In genomic region chr4:71828450-71828849, GRCh38 we compare ENCODE assay signal across 16 cellular contexts. TPM values are rescaled to one million over a fixed set of nuclear protein-coding genes. Genes with fewer than 3 reads are reported as not detected.
DNase-seq lines count a peak whose midpoint lies in the region; ATAC-seq and TF ChIP-seq lines count a peak whose summit lies in the region.
"Had no signal": no experiment of that assay in that cellular context is flagged by ENCODE, and none has a peak within 500 bp of the region (broad histone marks: within the 10 kb centered on the region; RNA-seq: fewer than 3 reads in every experiment).

No MANE protein-coding gene starts in this region.

- no peak overlapping the region for H2BK120ac ChIP-seq in H9 (ENCODE audit: low read depth, low read length, poor library complexity, severe bottlenecking)

- WGBS in H9 (ENCODE audit: extremely low coverage, insufficient read length, low lambda C conversion rate) = no CpG with 5 or more reads among the region's 1 CpG
- 55% methylated on average over 1 of the region's 1 CpG for WGBS in smooth muscle cell (ENCODE audit: low lambda C conversion rate)

- H2AK5ac ChIP-seq in H9 (ENCODE audit: insufficient read length, low read length) = no peak overlapping the region

- H4K91ac ChIP-seq in H9 (ENCODE audit: insufficient read length, low read depth, low read length) = no peak overlapping the region

- no peaks in the 10 kb centered on the region for H3F3A ChIP-seq in smooth muscle cell (ENCODE audit: low read depth)

- H3K4ac ChIP-seq in H9 (ENCODE audit: low read depth, low read length) = no peak overlapping the region

- no peaks in the 10 kb centered on the region for H3K79me1 ChIP-seq in H9 (ENCODE audit: insufficient read depth, low read depth, low read length, poor library complexity, severe bottlenecking)

- H3K9ac ChIP-seq in H9 (ENCODE audit: extremely low read depth, insufficient read length, low read length) = no peak overlapping the region
- no peak overlapping the region for H3K9ac ChIP-seq in smooth muscle cell (ENCODE audit: low read depth)

- H3K4me1 ChIP-seq in H9 (ENCODE audit: insufficient read depth, low read length) (peaks cover 3% of the 10 kb centered on the region; the same call in 1 of the 2 replicates), smooth muscle cell (ENCODE audit: low read depth) (peaks cover 5% of the 10 kb centered on the region)
- H3K4me1 ChIP-seq: A549 had no signal

- no peak overlapping the region for H4K8ac ChIP-seq in H9 (replicated peaks; ENCODE audit: insufficient read length, low read depth, low read length)

- H3K18ac ChIP-seq in H9 (ENCODE audit: insufficient read length, low read depth, low read length) = no peak overlapping the region

- no peak overlapping the region for H2BK20ac ChIP-seq in H9 (ENCODE audit: low read depth, low read length, poor library complexity, severe bottlenecking)

- H3K27ac Mint-ChIP-seq in H9 = peak overlapping the region; percentile 90 to 99 (median 96)
- H3K27ac Mint-ChIP-seq in activated CD8-positive, alpha-beta memory T cell treated with anti-CD3 and anti-CD28 coated beads, Interleukin-2, amount 10 ng/mL, durations not matched to agents 7 days and 5 days = no peak overlapping the region
- H3K27ac Mint-ChIP-seq: CD8-positive, alpha-beta memory T cell had no signal

- H2BK12ac ChIP-seq in H9 (ENCODE audit: insufficient read length, low read depth, low read length) = no peak overlapping the region

- H3K4me3 ChIP-seq in smooth muscle cell = no peak overlapping the region
- H3K4me3 ChIP-seq: A549, K562 had no signal

- H3K27me3 Mint-ChIP-seq in H9 (ENCODE audit: low read depth) = no peaks in the 10 kb centered on the region
- H3K27me3 Mint-ChIP-seq in activated CD8-positive, alpha-beta memory T cell treated with anti-CD3 and anti-CD28 coated beads, Interleukin-2, amount 10 ng/mL, durations not matched to agents 7 days and 5 days = no peaks in the 10 kb centered on the region
- H3K27me3 Mint-ChIP-seq: CD8-positive, alpha-beta memory T cell had no signal

- H3K27me3 ChIP-seq in H9 (ENCODE audit: insufficient read depth, low read length) (no peaks in the 10 kb centered on the region), smooth muscle cell (ENCODE audit: low read depth) (no peaks in the 10 kb centered on the region)

- peaks cover 11 to 20% (median 19%) of the 10 kb centered on the region in 3 experiments; a peak in 6 of 7 replicates for H3K36me3 Mint-ChIP-seq in H9 (ENCODE audit: insufficient read depth in 1 of 3, low read depth in 3 of 3)
- H3K36me3 Mint-ChIP-seq in activated CD8-positive, alpha-beta memory T cell treated with anti-CD3 and anti-CD28 coated beads, Interleukin-2, amount 10 ng/mL, durations not matched to agents 7 days and 5 days = no peaks in the 10 kb centered on the region
- H3K36me3 Mint-ChIP-seq: CD8-positive, alpha-beta memory T cell had no signal

- peak overlapping the region in 1 of 2 experiments; percentile 59; a peak in 2 of 5 replicates for H3K4me3 Mint-ChIP-seq in H9
- H3K4me3 Mint-ChIP-seq in activated CD8-positive, alpha-beta memory T cell treated with anti-CD3 and anti-CD28 coated beads, Interleukin-2, amount 10 ng/mL, durations not matched to agents 7 days and 5 days = no peak overlapping the region
- H3K4me3 Mint-ChIP-seq: CD8-positive, alpha-beta memory T cell had no signal

- no peak overlapping the region for H3T11ph ChIP-seq in H9 (ENCODE audit: low read length)

- H3K23me2 ChIP-seq in H9 (ENCODE audit: insufficient read length, low read depth, low read length, poor library complexity, severe bottlenecking) = no peaks in the 10 kb centered on the region

- no peak overlapping the region for H3K23ac ChIP-seq in H9 (ENCODE audit: insufficient read length, low read depth, low read length)

- H2AFZ ChIP-seq in H9 (ENCODE audit: low read length) = no peak overlapping the region
- no peak overlapping the region for H2AFZ ChIP-seq in smooth muscle cell (ENCODE audit: low read depth)

- peak overlapping the region; percentile 65 for H3K27ac ChIP-seq in H9 (ENCODE audit: insufficient read length, low read depth, low read length)
- peak overlapping the region; percentile 26 for H3K27ac ChIP-seq in smooth muscle cell (ENCODE audit: low read depth)
- H3K27ac ChIP-seq: A549 had no signal

- H3K9me3 ChIP-seq in H9 (ENCODE audit: control insufficient read depth, low read depth, low read length) = no peaks in the 10 kb centered on the region
- no peaks in the 10 kb centered on the region for H3K9me3 ChIP-seq in smooth muscle cell (replicated peaks; ENCODE audit: low read depth)
- H3K9me3 ChIP-seq: A549 had no signal

- peaks cover 54% of the 10 kb centered on the region in 2 experiments for H3K4me1 Mint-ChIP-seq in H9
- H3K4me1 Mint-ChIP-seq in activated CD8-positive, alpha-beta memory T cell treated with anti-CD3 and anti-CD28 coated beads, Interleukin-2, amount 10 ng/mL, durations not matched to agents 7 days and 5 days = no peaks in the 10 kb centered on the region
- H3K4me1 Mint-ChIP-seq: CD8-positive, alpha-beta memory T cell had no signal

- no peak for ATAC-seq in activated CD8-positive, alpha-beta memory T cell treated with anti-CD3 and anti-CD28 coated beads, Interleukin-2, amount 10 ng/mL, durations not matched to agents 7 days and 5 days
- ATAC-seq: A549, K562 had no signal

- no peak overlapping the region for H3K14ac ChIP-seq in H9 (ENCODE audit: insufficient read depth, low read length)

- no peak overlapping the region for H4K5ac ChIP-seq in H9 (ENCODE audit: insufficient read length, low read depth, low read length)

- CTCF ChIA-PET in activated CD8-positive, alpha-beta memory T cell treated with anti-CD3 and anti-CD28 coated beads, Interleukin-2, amount 10 ng/mL, durations not matched to agents 7 days and 5 days (lab: Charles Lee) = no interaction called here

- H3K9me3 Mint-ChIP-seq in H9 = peaks cover 8 to 10% of the 10 kb centered on the region in 2 experiments; a peak in 4 of 5 replicates
- no peaks in the 10 kb centered on the region for H3K9me3 Mint-ChIP-seq in activated CD8-positive, alpha-beta memory T cell treated with anti-CD3 and anti-CD28 coated beads, Interleukin-2, amount 10 ng/mL, durations not matched to agents 7 days and 5 days (ENCODE audit: low read depth)
- H3K9me3 Mint-ChIP-seq: CD8-positive, alpha-beta memory T cell had no signal

- H4K20me1 ChIP-seq in H9 (ENCODE audit: control insufficient read depth, insufficient read depth, insufficient read length) (no peaks in the 10 kb centered on the region), smooth muscle cell (ENCODE audit: low read depth) (no peaks in the 10 kb centered on the region)

- H3K79me2 ChIP-seq in H9 (ENCODE audit: insufficient read depth, low read length) (no peaks in the 10 kb centered on the region), smooth muscle cell (ENCODE audit: low read depth) (no peaks in the 10 kb centered on the region)

- no peak overlapping the region for H2BK5ac ChIP-seq in H9 (ENCODE audit: insufficient read length, low read length)

- H3K4me2 ChIP-seq in H9 (ENCODE audit: insufficient read depth, insufficient read length, low read length) (no peak overlapping the region), smooth muscle cell (no peak overlapping the region)
- H3K4me2 ChIP-seq: A549 had no signal

- no peak overlapping the region for H3K56ac ChIP-seq in H9 (ENCODE audit: insufficient read length, low read depth, low read length)

- H2BK15ac ChIP-seq in H9 (ENCODE audit: low read depth, low read length) = no peak overlapping the region

- TF ChIP-seq CTCF in H9 (conservative IDR thresholded peaks at IDR 0.05) = no peak
- no peak for TF ChIP-seq CTCF in smooth muscle cell (IDR thresholded peaks at IDR 0.05; ENCODE audit: borderline replicate concordance, insufficient read depth, poor library complexity, severe bottlenecking)

- DNase-seq in H9 (no peak), NCI-H1048 (lab: John Stamatoyannopoulos, UW) (peak; percentile 47), iPS DF 19.7 (ENCODE audit: low read depth, low spot score) (peak; percentile 20), smooth muscle cell (lab: John Stamatoyannopoulos, UW; ENCODE audit: unreplicated experiment) (no peak), UCSD-AML1 (lab: John Stamatoyannopoulos, UW; ENCODE audit: unreplicated experiment) (no peak), GM03348 (ENCODE audit: low spot score) (no peak), middle frontal gyrus (ENCODE audit: extremely low spot score, low spot score) (no peak)
- no peak for DNase-seq in activated CD8-positive, alpha-beta memory T cell treated with anti-CD3 and anti-CD28 coated beads, Interleukin-2, amount 10 ng/mL, durations not matched to agents 7 days and 5 days
- DNase-seq: CD8-positive, alpha-beta memory T cell; DMS53; GF-D8; H7 had no signal

- no peaks in the 10 kb centered on the region for H3K36me3 ChIP-seq in smooth muscle cell (ENCODE audit: low read depth)

RNA-seq across cellular contexts. Expression of gene GC, which starts 44.6 kb away (rescaled TPM):
- 0.15 TPM in 1 of 2 replicates, not detected in the other for total RNA-seq in H9 (2021)
- 0.18 and 0.58 TPM in 2 replicates for total RNA-seq in smooth muscle cell
- 0.24 and 0.34 TPM in 2 replicates for polyA plus RNA-seq in smooth muscle cell
- not detected for total RNA-seq in activated CD8-positive, alpha-beta memory T cell treated with anti-CD3 and anti-CD28 coated beads, Interleukin-2, amount 10 ng/mL, durations not matched to agents 7 days and 5 days
- total RNA-seq: CD8-positive, alpha-beta memory T cell; H7; HT-29 had no signal
- polyA plus RNA-seq: A549; BJ; CD8-positive, alpha-beta memory T cell; K562 had no signal

Comparison
In these comparisons a context has a peak if more than half of its experiments do, and no peak if none do; other contexts are left out.
1. DNase-seq: peak in NCI-H1048 (single experiment) and iPS DF 19.7 (single experiment); none in H9 (single experiment), smooth muscle cell (single experiment), activated CD8-positive, alpha-beta memory T cell treated with anti-CD3 and anti-CD28 coated beads, Interleukin-2, amount 10 ng/mL, durations not matched to agents 7 days and 5 days (single experiment), UCSD-AML1 (single experiment), GM03348 (single experiment) and middle frontal gyrus (single experiment).